ENCODE assay signal across 18 cellular contexts in genomic region chr10:91345716-91346115, GRCh38.
"Had no signal": no experiment of that assay in that cellular context is flagged by ENCODE, and none has a peak within 500 bp of the region (broad histone marks: within the 10 kb centered on the region; RNA-seq: fewer than 3 reads in every experiment).

No MANE protein-coding gene starts in this region.

- H3K9me3 ChIP-seq: adrenal gland, neutrophil, pancreas, psoas muscle, right atrium auricular region, tibial artery had no signal

- H3K4me3 ChIP-seq: adrenal gland, cardiac muscle cell, pancreas, psoas muscle, right atrium auricular region, tibial artery had no signal

- H3K27me3 ChIP-seq: adrenal gland, neutrophil, pancreas, right atrium auricular region, tibial artery had no signal

- H3K9me3 Mint-ChIP-seq: activated naive CD4-positive, alpha-beta T cell treated with anti-CD3 and anti-CD28 coated beads, Interleukin-2, amount 50 U/mL, for 72 hours; nephron; stimulated activated naive CD8-positive, alpha-beta T cell treated with anti-CD3 and anti-CD28 coated beads, Interleukin-15, Interleukin-2, amounts not matched to agents 100 ng/mL and 50 ng/mL, for 24 hours had no signal

- H3K4me1 ChIP-seq: adrenal gland had no signal

- H3K36me3 Mint-ChIP-seq: activated naive CD4-positive, alpha-beta T cell treated with anti-CD3 and anti-CD28 coated beads, Interleukin-2, amount 50 U/mL, for 72 hours had no signal

- H3K27me3 Mint-ChIP-seq: stimulated activated naive CD8-positive, alpha-beta T cell treated with anti-CD3 and anti-CD28 coated beads, Interleukin-15, Interleukin-2, amounts not matched to agents 100 ng/mL and 50 ng/mL, for 24 hours had no signal

- H3K27ac Mint-ChIP-seq: nephron; stimulated activated naive CD8-positive, alpha-beta T cell treated with anti-CD3 and anti-CD28 coated beads, Interleukin-15, Interleukin-2, amounts not matched to agents 100 ng/mL and 50 ng/mL, for 24 hours had no signal

- H3K27ac ChIP-seq: adrenal gland, cardiac muscle cell, neutrophil, pancreas, psoas muscle, right atrium auricular region, tibial artery had no signal

- ATAC-seq: activated naive CD4-positive, alpha-beta T cell treated with anti-CD3 and anti-CD28 coated beads, Interleukin-2, amount 50 U/mL, for 72 hours; left colon; pancreas; psoas muscle had no signal

- DNase-seq: activated CD4-positive, alpha-beta T cell treated with anti-CD3 and anti-CD28 coated beads for 1 hour; activated CD4-positive, alpha-beta T cell treated with anti-CD3 and anti-CD28 coated beads, Interleukin-2, amount 50 U/mL, for 1 hour; activated gamma-delta T cell treated with Interleukin-2 at 50 U/mL for 16 hours; activated T-cell treated with anti-CD3 and anti-CD28 coated beads, Interleukin-2, amount 50 U/mL, for 1 hour; adrenal gland; left colon; mesenchymal stem cell; pancreas; psoas muscle; stimulated activated CD4-positive, alpha-beta T cell treated with anti-CD3 and anti-CD28 coated beads, Interleukin-1b, Interleukin-23, amount 100 ng/mL, for 48 hours; T-helper 1 cell; tibial artery had no signal

- H3K4me3 Mint-ChIP-seq: nephron; stimulated activated naive CD8-positive, alpha-beta T cell treated with anti-CD3 and anti-CD28 coated beads, Interleukin-15, Interleukin-2, amounts not matched to agents 100 ng/mL and 50 ng/mL, for 24 hours had no signal

- H3K36me3 ChIP-seq: adrenal gland, cardiac muscle cell, neutrophil, pancreas, right atrium auricular region, tibial artery had no signal
